15 cellular contexts compared by ENCODE assay signal in the genomic region with DNA sequence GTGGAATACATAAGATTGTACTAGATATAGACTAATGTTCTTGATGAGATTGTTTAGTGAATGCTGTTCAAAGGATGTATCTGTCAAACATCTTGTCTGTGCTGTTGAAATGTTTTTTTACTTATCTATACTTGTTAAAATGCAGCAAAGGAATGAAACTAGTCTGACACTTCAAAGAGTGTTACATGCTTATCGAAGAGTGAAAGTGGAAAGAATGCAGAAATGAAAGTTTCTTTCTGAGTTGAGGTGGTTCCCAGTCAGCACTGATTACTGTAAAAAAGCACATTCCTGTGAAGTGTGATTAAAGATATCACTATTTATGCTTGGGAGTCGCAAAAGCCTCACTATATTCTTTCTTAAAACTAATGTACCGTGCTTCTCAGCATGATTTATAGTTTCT.
DNase-seq lines count a peak whose midpoint lies in the region; ATAC-seq and TF ChIP-seq lines count a peak whose summit lies in the region.
"Had no signal": no experiment of that assay in that cellular context is flagged by ENCODE, and none has a peak within 500 bp of the region (broad histone marks: within the 10 kb centered on the region; RNA-seq: fewer than 3 reads in every experiment).

No MANE protein-coding gene starts in this region.

- H3K9ac ChIP-seq in OCI-LY3 (ENCODE audit: low read length) = peak overlapping the region; percentile 56
- H3K9ac ChIP-seq: GM23248 had no signal

- H3K9me3 Mint-ChIP-seq in activated naive CD4-positive, alpha-beta T cell treated with anti-CD3 and anti-CD28 coated beads, Interleukin-2, amount 50 U/mL, for 72 hours = no peaks in the 10 kb centered on the region
- no peaks in the 10 kb centered on the region for H3K9me3 Mint-ChIP-seq in activated naive CD4-positive, alpha-beta T cell treated with anti-CD3 and anti-CD28 coated beads, Interleukin-2, amount 10 ng/mL, durations not matched to agents 7 days and 5 days
- no peaks in the 10 kb centered on the region for H3K9me3 Mint-ChIP-seq in stimulated activated memory B cell treated with anti-CD40 and anti-IgM and Interleukin-4, amounts not matched to agents 10 μg/mL and 1 μg/mL and 100 μg/mL, for 72 hours
- H3K9me3 Mint-ChIP-seq: activated naive CD8-positive, alpha-beta T cell treated with anti-CD3 and anti-CD28 coated beads, Interleukin-2, amount 10 ng/mL, durations not matched to agents 7 days and 5 days; IgD-negative memory B cell; stimulated activated naive CD8-positive, alpha-beta T cell treated with anti-CD3 and anti-CD28 coated beads, Interleukin-15, Interleukin-2, amounts not matched to agents 100 ng/mL and 50 ng/mL, for 24 hours had no signal

- H3K36me3 ChIP-seq in OCI-LY3 (replicated peaks; ENCODE audit: low read depth, low read length) = peaks cover 37% of the 10 kb centered on the region

- CTCF ChIA-PET in activated naive CD4-positive, alpha-beta T cell treated with anti-CD3 and anti-CD28 coated beads, Interleukin-2, amount 10 ng/mL, durations not matched to agents 7 days and 5 days (lab: Charles Lee) = no interaction called here

- H3K79me2 ChIP-seq in OCI-LY3 (ENCODE audit: low read length) = no peaks in the 10 kb centered on the region

- DNase-seq in activated naive CD4-positive, alpha-beta T cell treated with anti-CD3 and anti-CD28 coated beads, Interleukin-2, amount 50 U/mL, for 72 hours (ENCODE audit: low spot score in 2 of 2) = no peak
- no peak for DNase-seq in activated naive CD4-positive, alpha-beta T cell treated with anti-CD3 and anti-CD28 coated beads, Interleukin-2, amount 10 ng/mL, durations not matched to agents 7 days and 5 days
- DNase-seq in NCI-H128 (lab: John Stamatoyannopoulos, UW; ENCODE audit: unreplicated experiment) = no peak
- DNase-seq in cortex of kidney (lab: John Stamatoyannopoulos, UW) = no peak
- DNase-seq in erythroblast (lab: John Stamatoyannopoulos, UW) = no peak
- DNase-seq: activated CD4-positive, alpha-beta T cell treated with anti-CD3 and anti-CD28 coated beads for 1 hour; activated naive CD8-positive, alpha-beta T cell treated with anti-CD3 and anti-CD28 coated beads, Interleukin-2, amount 10 ng/mL, durations not matched to agents 7 days and 5 days; effector CD8-positive, alpha-beta T cell; GM23248; Right ventricle myocardium superior had no signal

- 0 out of 2 replicates have a peak, but pooled peaks cover 8% of the 10 kb centered on the region for H3K9me3 ChIP-seq in OCI-LY3 (ENCODE audit: insufficient read depth, low read length)

- TF ChIP-seq CTCF in OCI-LY3 (IDR thresholded peaks at IDR 0.05; ENCODE audit: low read depth, low read length) = no peak

- H3K4me1 ChIP-seq in OCI-LY3 (ENCODE audit: low read length) = peaks cover 33% of the 10 kb centered on the region

- peaks cover 4% of the 10 kb centered on the region for H3K4me1 Mint-ChIP-seq in activated naive CD4-positive, alpha-beta T cell treated with anti-CD3 and anti-CD28 coated beads, Interleukin-2, amount 10 ng/mL, durations not matched to agents 7 days and 5 days
- no peaks in the 10 kb centered on the region for H3K4me1 Mint-ChIP-seq in stimulated activated memory B cell treated with anti-CD40 and anti-IgM and Interleukin-4, amounts not matched to agents 10 μg/mL and 1 μg/mL and 100 μg/mL, for 72 hours

- ATAC-seq in activated naive CD4-positive, alpha-beta T cell treated with anti-CD3 and anti-CD28 coated beads, Interleukin-2, amount 50 U/mL, for 72 hours = peak; percentile 74 to 99
- peak; percentile 74 for ATAC-seq in HG02840 (IDR thresholded peaks at IDR 0.05; ENCODE audit: low FRiP score, unreplicated experiment)
- ATAC-seq in stimulated activated memory B cell treated with anti-CD40 and anti-IgM and Interleukin-4, amounts not matched to agents 10 μg/mL and 1 μg/mL and 100 μg/mL, for 72 hours = peak; percentile 85

- no peak for TF ChIP-seq POLR2A in erythroblast (IDR thresholded peaks at IDR 0.05; ENCODE audit: low read length)

- H3K4me2 ChIP-seq in OCI-LY3 (ENCODE audit: low read length) = peak overlapping the region; percentile 58

- H3K27ac Mint-ChIP-seq in activated naive CD4-positive, alpha-beta T cell treated with anti-CD3 and anti-CD28 coated beads, Interleukin-2, amount 50 U/mL, for 72 hours = no peak overlapping the region
- H3K27ac Mint-ChIP-seq in activated naive CD4-positive, alpha-beta T cell treated with anti-CD3 and anti-CD28 coated beads, Interleukin-2, amount 10 ng/mL, durations not matched to agents 7 days and 5 days = no peak overlapping the region
- H3K27ac Mint-ChIP-seq in stimulated activated memory B cell treated with anti-CD40 and anti-IgM and Interleukin-4, amounts not matched to agents 10 μg/mL and 1 μg/mL and 100 μg/mL, for 72 hours = no peak overlapping the region
- H3K27ac Mint-ChIP-seq: activated naive CD8-positive, alpha-beta T cell treated with anti-CD3 and anti-CD28 coated beads, Interleukin-2, amount 10 ng/mL, durations not matched to agents 7 days and 5 days; IgD-negative memory B cell; stimulated activated naive CD8-positive, alpha-beta T cell treated with anti-CD3 and anti-CD28 coated beads, Interleukin-15, Interleukin-2, amounts not matched to agents 100 ng/mL and 50 ng/mL, for 24 hours had no signal

- no peaks in the 10 kb centered on the region for H3K27me3 Mint-ChIP-seq in activated naive CD4-positive, alpha-beta T cell treated with anti-CD3 and anti-CD28 coated beads, Interleukin-2, amount 10 ng/mL, durations not matched to agents 7 days and 5 days
- no peaks in the 10 kb centered on the region for H3K27me3 Mint-ChIP-seq in stimulated activated memory B cell treated with anti-CD40 and anti-IgM and Interleukin-4, amounts not matched to agents 10 μg/mL and 1 μg/mL and 100 μg/mL, for 72 hours
- H3K27me3 Mint-ChIP-seq: activated naive CD8-positive, alpha-beta T cell treated with anti-CD3 and anti-CD28 coated beads, Interleukin-2, amount 10 ng/mL, durations not matched to agents 7 days and 5 days; IgD-negative memory B cell; stimulated activated naive CD8-positive, alpha-beta T cell treated with anti-CD3 and anti-CD28 coated beads, Interleukin-15, Interleukin-2, amounts not matched to agents 100 ng/mL and 50 ng/mL, for 24 hours had no signal

- no peak overlapping the region for H3K4me3 Mint-ChIP-seq in activated naive CD4-positive, alpha-beta T cell treated with anti-CD3 and anti-CD28 coated beads, Interleukin-2, amount 10 ng/mL, durations not matched to agents 7 days and 5 days
- H3K4me3 Mint-ChIP-seq in stimulated activated memory B cell treated with anti-CD40 and anti-IgM and Interleukin-4, amounts not matched to agents 10 μg/mL and 1 μg/mL and 100 μg/mL, for 72 hours = no peak overlapping the region
- H3K4me3 Mint-ChIP-seq: activated naive CD8-positive, alpha-beta T cell treated with anti-CD3 and anti-CD28 coated beads, Interleukin-2, amount 10 ng/mL, durations not matched to agents 7 days and 5 days; IgD-negative memory B cell; stimulated activated naive CD8-positive, alpha-beta T cell treated with anti-CD3 and anti-CD28 coated beads, Interleukin-15, Interleukin-2, amounts not matched to agents 100 ng/mL and 50 ng/mL, for 24 hours had no signal

- no peaks in the 10 kb centered on the region for H3K36me3 Mint-ChIP-seq in activated naive CD4-positive, alpha-beta T cell treated with anti-CD3 and anti-CD28 coated beads, Interleukin-2, amount 50 U/mL, for 72 hours
- H3K36me3 Mint-ChIP-seq in activated naive CD4-positive, alpha-beta T cell treated with anti-CD3 and anti-CD28 coated beads, Interleukin-2, amount 10 ng/mL, durations not matched to agents 7 days and 5 days = no peaks in the 10 kb centered on the region
- no peaks in the 10 kb centered on the region for H3K36me3 Mint-ChIP-seq in stimulated activated memory B cell treated with anti-CD40 and anti-IgM and Interleukin-4, amounts not matched to agents 10 μg/mL and 1 μg/mL and 100 μg/mL, for 72 hours
- H3K36me3 Mint-ChIP-seq: activated naive CD8-positive, alpha-beta T cell treated with anti-CD3 and anti-CD28 coated beads, Interleukin-2, amount 10 ng/mL, durations not matched to agents 7 days and 5 days; IgD-negative memory B cell had no signal

- H3K4me3 ChIP-seq in OCI-LY3 (ENCODE audit: low read length) = peak overlapping the region; percentile 30; the same call in 1 of the 2 replicates
- H3K4me3 ChIP-seq: GM23248 had no signal

- no peaks in the 10 kb centered on the region for H4K20me1 ChIP-seq in OCI-LY3 (ENCODE audit: insufficient read depth, low read length)

- no peaks in the 10 kb centered on the region for H3K27me3 ChIP-seq in OCI-LY3 (ENCODE audit: low read depth, low read length)

- peak overlapping the region; percentile 95 for H3K27ac ChIP-seq in OCI-LY3 (ENCODE audit: low read length)
- H3K27ac ChIP-seq: GM23248 had no signal

- no peak overlapping the region for H2AFZ ChIP-seq in OCI-LY3 (ENCODE audit: low read depth, low read length)
- H2AFZ ChIP-seq: GM23248 had no signal
